In the genomic region with DNA sequence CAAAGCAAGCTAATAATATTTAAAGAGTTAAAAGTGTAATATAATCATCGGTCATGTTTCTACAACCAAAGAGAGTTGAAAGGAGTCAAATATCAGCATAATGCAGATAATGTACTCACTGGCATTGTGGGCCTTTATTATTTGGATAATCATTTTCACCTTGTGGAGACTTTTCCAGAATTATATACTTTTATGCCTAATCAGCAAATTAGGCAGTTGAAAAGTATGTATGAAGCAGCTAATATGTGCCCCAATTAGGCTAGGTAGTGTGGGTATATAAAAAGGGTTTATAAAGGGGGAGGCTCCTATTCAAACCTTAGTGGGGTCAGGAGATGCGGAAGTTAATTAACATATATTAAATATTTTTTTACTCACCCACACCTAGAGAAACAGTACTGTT, we compare ENCODE assay signal across 16 cellular contexts.
DNase-seq lines count a peak whose midpoint lies in the region; ATAC-seq, FAIRE-seq and TF ChIP-seq lines count a peak whose summit lies in the region.
"Had no signal": no experiment of that assay in that cellular context is flagged by ENCODE, and none has a peak within 500 bp of the region (broad histone marks: within the 10 kb centered on the region; RNA-seq: fewer than 3 reads in every experiment).

No MANE protein-coding gene starts in this region.

- H2AK5ac ChIP-seq in IMR-90 (ENCODE audit: low read depth, low read length) (no peak overlapping the region), H1 (ENCODE audit: low read depth, low read length) (no peak overlapping the region)

- H2AFZ ChIP-seq in IMR-90 (replicated peaks; ENCODE audit: low read length, poor library complexity) (no peak overlapping the region), H1 (ENCODE audit: low read length) (no peak overlapping the region), MM.1S (ENCODE audit: low read length) (no peak overlapping the region)
- H2AFZ ChIP-seq: GM23338 had no signal

- H3K27me3 ChIP-seq in CD4-positive, alpha-beta memory T cell (ENCODE audit: insufficient read depth, low read length), result no peaks in the 10 kb centered on the region
- H3K27me3 ChIP-seq in IMR-90 (ENCODE audit: control insufficient read depth, insufficient read depth, low read length) (no peaks in the 10 kb centered on the region), H1 (replicated peaks in 1 of 4; ENCODE audit: control insufficient read depth in 3 of 4, extremely low read depth in 1 of 4, insufficient read depth in 3 of 4, low read length in 3 of 4) (no peaks in the 10 kb centered on the region), gastrocnemius medialis (no peaks in the 10 kb centered on the region), MM.1S (replicated peaks; ENCODE audit: insufficient read depth, low read length) (no peaks in the 10 kb centered on the region)

- peaks cover 33% of the 10 kb centered on the region for H3K4me1 ChIP-seq in CD4-positive, alpha-beta memory T cell (ENCODE audit: insufficient read depth, low read length)
- peaks cover 18% of the 10 kb centered on the region for H3K4me1 ChIP-seq in IMR-90 (ENCODE audit: control insufficient read depth, insufficient read depth, low read length)
- H3K4me1 ChIP-seq in H1 (replicated peaks in 1 of 4; ENCODE audit: control insufficient read depth in 3 of 4, insufficient read depth in 4 of 4, low read length in 3 of 4), result peaks cover 2 to 9% (median 7%) of the 10 kb centered on the region in 4 experiments; a peak in 6 of 7 replicates
- H3K4me1 ChIP-seq in gastrocnemius medialis, result peaks cover 49 to 55% of the 10 kb centered on the region in 2 donors
- H3K4me1 ChIP-seq in MM.1S (ENCODE audit: low read length), result peaks cover 3% of the 10 kb centered on the region; the same call in 1 of the 2 replicates

- H3F3A ChIP-seq in MM.1S (ENCODE audit: insufficient read depth, low read length), result peaks cover 21% of the 10 kb centered on the region

- H4K20me1 ChIP-seq in IMR-90 (ENCODE audit: insufficient read depth, low read length) (no peaks in the 10 kb centered on the region), H1 (replicated peaks in 1 of 2; ENCODE audit: control insufficient read depth in 1 of 2, insufficient read depth in 2 of 2, low read length in 2 of 2) (no peaks in the 10 kb centered on the region), MM.1S (ENCODE audit: insufficient read depth, low read length) (no peaks in the 10 kb centered on the region)

- TF ChIP-seq EP300 in H1 (IDR thresholded peaks at IDR 0.05; ENCODE audit: borderline replicate concordance in 1 of 2, low read depth in 2 of 2, low read length in 2 of 2), result no peak

- TF ChIP-seq CTCF in IMR-90 (conservative IDR thresholded peaks at IDR 0.05; ENCODE audit: low read depth, low read length) (no peak), H1 (IDR thresholded peaks at IDR 0.05; ENCODE audit: control extremely low read depth in 1 of 3, insufficient read depth in 1 of 3, low read depth in 1 of 3, low read length in 3 of 3) (no peak), gastrocnemius medialis (IDR thresholded peaks at IDR 0.05 in 4 of 5, conservative IDR thresholded peaks at IDR 0.05 in 1 of 5) (no peak), MM.1S (IDR thresholded peaks at IDR 0.05; ENCODE audit: low read length) (no peak), GM10266 (IDR thresholded peaks at IDR 0.05; ENCODE audit: control insufficient read depth, insufficient read depth, low read depth, missing control alignments) (no peak)

- no peak overlapping the region for H2BK12ac ChIP-seq in H1 (ENCODE audit: low read depth, low read length)

- H3K36me3 Mint-ChIP-seq in CD4-positive, alpha-beta memory T cell, result peaks cover 0 to 13% of the 10 kb centered on the region in 2 donors
- H3K36me3 Mint-ChIP-seq: CD14-positive monocyte had no signal

- no peak overlapping the region for H3K27ac ChIP-seq in CD4-positive, alpha-beta memory T cell (ENCODE audit: low read depth, low read length)
- H3K27ac ChIP-seq in IMR-90 (ENCODE audit: insufficient read depth, low read length) (no peak overlapping the region), H1 (ENCODE audit: low read depth, low read length) (no peak overlapping the region), gastrocnemius medialis (peak overlapping the region; percentile 15 to 100 (median 65)), MM.1S (ENCODE audit: low read length) (no peak overlapping the region)
- H3K27ac ChIP-seq: HL-60, KMS-11 had no signal

- BruUV-seq in IMR-90 (replicated peaks; lab: Mats Ljungman, UMichigan), result no TSS peak

- no peak overlapping the region for H3K4ac ChIP-seq in IMR-90 (ENCODE audit: low read depth, low read length)
- H3K4ac ChIP-seq in H1 (replicated peaks; ENCODE audit: insufficient read length, low read depth, low read length), result no peak overlapping the region

- DNase-seq in CD4-positive, alpha-beta memory T cell, result no peak
- DNase-seq in IMR-90 (no peak), H1 (ENCODE audit: low read depth in 1 of 2, low spot score in 2 of 2) (no peak), gastrocnemius medialis (no peak), MM.1S (no peak), GM10266 (ENCODE audit: extremely low spot score) (no peak)
- DNase-seq: Caco-2; CD8-positive, alpha-beta memory T cell; DMS53; GF-D8; H9 had no signal

- no CpG with 5 or more reads among the region's 2 CpGs for WGBS in IMR-90 (ENCODE audit: extremely low coverage in 2 of 2, insufficient read length in 1 of 2), 2 experiments
- 88% methylated on average over 2 of the region's 2 CpGs; no CpG with 5 or more reads in 1 of the 2 experiments for WGBS in H1 (ENCODE audit: extremely low coverage in 1 of 2, insufficient coverage in 1 of 2, insufficient read length in 1 of 2, insufficient replicate concordance in 2 of 2, low coverage in 1 of 2, low lambda C conversion rate in 2 of 2, missing lambda C conversion rate in 1 of 2), 2 experiments

- POLR2A ChIA-PET in CD4-positive, alpha-beta memory T cell (lab: Charles Lee; ENCODE audit: partially characterized antibody), result interaction anchor here (1.1 to 9.3 kb wide), 3 partner anchors 105 to 132 kb away, joined by 3 to 356 read pairs (median 285); a partner anchor contains a TSS
- POLR2A ChIA-PET in IMR-90 (lab: Charles Lee; ENCODE audit: unreplicated experiment), result no interaction called here
- POLR2A ChIA-PET in H1 (lab: Charles Lee; ENCODE audit: partially characterized antibody), result interaction anchor here (0.9 to 7.1 kb wide), 2 partner anchors 105 to 128 kb away, joined by 3 to 139 read pairs; a partner anchor contains a TSS

- intact Hi-C loops in CD4-positive, alpha-beta memory T cell (cut with micrococcal nuclease), result no loop called here
- intact Hi-C loops in IMR-90 (cut with micrococcal nuclease), result no loop called here
- intact Hi-C loops in gastrocnemius medialis (cut with DNase I; ENCODE audit: low total_unique reads), result loop anchor here (5.0 kb wide), 1 partner anchor 1600 kb away; a partner anchor contains a TSS

- no peaks in the 10 kb centered on the region for H3K27me3 Mint-ChIP-seq in CD4-positive, alpha-beta memory T cell
- H3K27me3 Mint-ChIP-seq: CD8-positive, alpha-beta memory T cell had no signal

- no peak for TF ChIP-seq RAD21 in IMR-90 (IDR thresholded peaks at IDR 0.05; ENCODE audit: low read length)
- no peak for TF ChIP-seq RAD21 in H1 (IDR thresholded peaks at IDR 0.05 in 1 of 2, conservative IDR thresholded peaks at IDR 0.05 in 1 of 2; ENCODE audit: low read depth in 2 of 2, low read length in 2 of 2)

- H3K14ac ChIP-seq in IMR-90 (replicated peaks; ENCODE audit: low read depth, low read length) (no peak overlapping the region), H1 (ENCODE audit: insufficient read length) (no peak overlapping the region)

- H2BK5ac ChIP-seq in IMR-90 (ENCODE audit: low read depth, low read length, poor library complexity, severe bottlenecking) (no peak overlapping the region), H1 (ENCODE audit: low read depth, low read length) (no peak overlapping the region)

- H3K79me1 ChIP-seq in IMR-90 (ENCODE audit: low read depth in 1 of 2, low read length in 2 of 2), result peaks cover 13 to 14% of the 10 kb centered on the region in 2 experiments
- H3K79me1 ChIP-seq in H1 (ENCODE audit: low read depth, low read length), result no peaks in the 10 kb centered on the region

- H2BK20ac ChIP-seq in IMR-90 (ENCODE audit: low read depth, low read length) (no peak overlapping the region), H1 (ENCODE audit: low read length) (no peak overlapping the region)

- ATAC-seq in IMR-90 (ENCODE audit: low read depth), result no peak
- no peak for ATAC-seq in gastrocnemius medialis
- ATAC-seq in HG02588 (IDR thresholded peaks at IDR 0.05; ENCODE audit: unreplicated experiment), result no peak
- ATAC-seq: GM23338 had no signal

- no peaks in the 10 kb centered on the region for H3K9me2 ChIP-seq in MM.1S (replicated peaks; ENCODE audit: insufficient read depth, low read length)

- H3K4me1 Mint-ChIP-seq in CD4-positive, alpha-beta memory T cell, result peaks cover 18 to 42% (median 27%) of the 10 kb centered on the region in 4 donors

- H3K9ac ChIP-seq in IMR-90 (ENCODE audit: low read depth, low read length) (no peak overlapping the region), H1 (replicated peaks in 1 of 4; ENCODE audit: extremely low read depth in 1 of 4, low read depth in 3 of 4, low read length in 3 of 4) (no peak overlapping the region), MM.1S (ENCODE audit: low read length) (no peak overlapping the region)
- H3K9ac ChIP-seq: KMS-11 had no signal

- no peaks in the 10 kb centered on the region for H3K9me3 ChIP-seq in CD4-positive, alpha-beta memory T cell (ENCODE audit: control insufficient read depth in 1 of 2, low read length in 2 of 2)
- H3K9me3 ChIP-seq in IMR-90 (ENCODE audit: control insufficient read depth, insufficient read depth, low read length), result no peaks in the 10 kb centered on the region
- no peaks in the 10 kb centered on the region for H3K9me3 ChIP-seq in H1 (ENCODE audit: insufficient read depth in 2 of 2, low read depth in 1 of 2, low read length in 1 of 2)
- no peaks in the 10 kb centered on the region for H3K9me3 ChIP-seq in gastrocnemius medialis
- H3K9me3 ChIP-seq in MM.1S (replicated peaks; ENCODE audit: insufficient read depth, low read length), result no peaks in the 10 kb centered on the region
- H3K9me3 ChIP-seq: Caco-2 had no signal

- H2AK9ac ChIP-seq in IMR-90 (replicated peaks; ENCODE audit: low read depth, low read length, poor library complexity), result no peak overlapping the region

- FAIRE-seq in H1 (lab: Jason Lieb, UNC), result no peak

- peaks cover 15% of the 10 kb centered on the region for H3K9me1 ChIP-seq in IMR-90 (ENCODE audit: insufficient read depth, low read length)

- H3K36me3 ChIP-seq in CD4-positive, alpha-beta memory T cell (ENCODE audit: insufficient read depth, low read length), result no peaks in the 10 kb centered on the region
- H3K36me3 ChIP-seq in IMR-90 (ENCODE audit: control insufficient read depth, insufficient read depth, low read length) (no peaks in the 10 kb centered on the region), H1 (ENCODE audit: control insufficient read depth in 2 of 4, insufficient read depth in 4 of 4, low read length in 3 of 4) (no peaks in the 10 kb centered on the region), gastrocnemius medialis (no peaks in the 10 kb centered on the region), MM.1S (replicated peaks; ENCODE audit: insufficient read depth, low read length) (no peaks in the 10 kb centered on the region)

- no peak overlapping the region for H3K4me3 ChIP-seq in CD4-positive, alpha-beta memory T cell (ENCODE audit: low read length in 2 of 2)
- H3K4me3 ChIP-seq in IMR-90 (ENCODE audit: insufficient read depth, low read depth, low read length), result no peak overlapping the region
- no peak overlapping the region for H3K4me3 ChIP-seq in H1 (ENCODE audit: extremely low read depth in 1 of 4, insufficient read depth in 2 of 4, low read depth in 3 of 4, low read length in 4 of 4)
- H3K4me3 ChIP-seq in gastrocnemius medialis, result no peak overlapping the region
- H3K4me3 ChIP-seq in MM.1S (ENCODE audit: low read length), result no peak overlapping the region
- H3K4me3 ChIP-seq: GM23338 had no signal

- no peak overlapping the region for H3K4me2 ChIP-seq in IMR-90 (ENCODE audit: low read depth, low read length)
- no peak overlapping the region for H3K4me2 ChIP-seq in H1 (ENCODE audit: insufficient read depth in 1 of 2, low read depth in 2 of 2, low read length in 2 of 2)
- H3K4me2 ChIP-seq in MM.1S (ENCODE audit: low read depth, low read length), result no peak overlapping the region
- H3K4me2 ChIP-seq: GM23338, KMS-11 had no signal

- H2BK15ac ChIP-seq in IMR-90 (ENCODE audit: low read depth, low read length) (no peak overlapping the region), H1 (ENCODE audit: low read length) (no peak overlapping the region)

- dilution Hi-C loops in IMR-90 (cut with HindIII; ENCODE audit: low sequenced_read_pairs, unreplicated experiment), result no loop called here

- H3K18ac ChIP-seq in IMR-90 (ENCODE audit: low read depth, low read length) (no peak overlapping the region), H1 (ENCODE audit: extremely low read depth, low read length) (no peak overlapping the region)

- in situ Hi-C loops in IMR-90 (cut with MboI; ENCODE audit: low sequenced_read_pairs), result no loop called here
- in situ Hi-C loops in gastrocnemius medialis (cut with MboI; ENCODE audit: low sequenced_read_pairs in 4 of 4), result loop anchor here (5.0 to 25.0 kb wide), 6 partner anchors 45 to 315 kb away; a partner anchor contains a TSS

- CTCF ChIA-PET in CD4-positive, alpha-beta memory T cell (lab: Charles Lee; ENCODE audit: partially characterized antibody), result no interaction called here
- CTCF ChIA-PET in IMR-90 (lab: Yijun Ruan, JAX) (no interaction called here), H1 (lab: Charles Lee; ENCODE audit: partially characterized antibody) (no interaction called here)

- H3K9me3 Mint-ChIP-seq in CD4-positive, alpha-beta memory T cell, result peaks cover 0 to 5% (median 0%) of the 10 kb centered on the region in 8 donors
- H3K9me3 Mint-ChIP-seq: CD8-positive, alpha-beta memory T cell; GM23338; H9 had no signal

- no peak overlapping the region for H3K23ac ChIP-seq in IMR-90 (ENCODE audit: low read depth, low read length)
- no peak overlapping the region for H3K23ac ChIP-seq in H1 (ENCODE audit: insufficient read length)

- peak overlapping the region in 4 of 7 donors; percentile 40 to 78 (median 56) for H3K27ac Mint-ChIP-seq in CD4-positive, alpha-beta memory T cell
- H3K27ac Mint-ChIP-seq: GM23338 had no signal

- no peak overlapping the region for H3K4me3 Mint-ChIP-seq in CD4-positive, alpha-beta memory T cell
- H3K4me3 Mint-ChIP-seq: CD14-positive monocyte, GM23338, H9 had no signal

- no peak overlapping the region for H3K56ac ChIP-seq in IMR-90 (ENCODE audit: extremely low read depth, insufficient read depth, low read length)
- H3K56ac ChIP-seq in H1 (replicated peaks; ENCODE audit: insufficient read length, low read depth, low read length), result no peak overlapping the region

- H4K8ac ChIP-seq in IMR-90 (ENCODE audit: low read depth in 2 of 2, low read length in 2 of 2) (no peak overlapping the region), H1 (ENCODE audit: extremely low read depth, insufficient read depth, low read length) (no peak overlapping the region)

- H4K5ac ChIP-seq in IMR-90 (ENCODE audit: low read depth, low read length) (no peak overlapping the region), H1 (ENCODE audit: insufficient read length, low read depth, low read length) (no peak overlapping the region)

- peaks cover 7% of the 10 kb centered on the region for H3K23me2 ChIP-seq in H1 (ENCODE audit: low read depth, low read length)

- no peak for TF ChIP-seq POLR2A in IMR-90 (IDR thresholded peaks at IDR 0.05; ENCODE audit: low read depth, low read length)
- no peak for TF ChIP-seq POLR2A in H1 (IDR thresholded peaks at IDR 0.05; ENCODE audit: control extremely low read depth in 1 of 2, low read depth in 2 of 2, low read length in 2 of 2)
- no peak for TF ChIP-seq POLR2A in gastrocnemius medialis (IDR thresholded peaks at IDR 0.05)

- H3K79me2 ChIP-seq in H1 (ENCODE audit: control insufficient read depth in 1 of 2, insufficient read depth in 2 of 2, low read length in 2 of 2) (peaks cover 0 to 3% of the 10 kb centered on the region in 2 experiments; a peak in 1 of 4 replicates), MM.1S (ENCODE audit: low read length) (peaks cover 4% of the 10 kb centered on the region; the same call in 1 of the 2 replicates)

- H4K91ac ChIP-seq in IMR-90 (ENCODE audit: insufficient read depth, low read depth, low read length) (no peak overlapping the region), H1 (replicated peaks; ENCODE audit: insufficient read length, low read length) (no peak overlapping the region)

- H2BK120ac ChIP-seq in IMR-90 (ENCODE audit: low read depth, low read length) (no peak overlapping the region), H1 (replicated peaks; ENCODE audit: low read depth, low read length) (no peak overlapping the region)

Comparison
In these comparisons a context has a peak if more than half of its experiments do, and no peak if none do; other contexts are left out.
1. H3K27ac ChIP-seq: peak in gastrocnemius medialis (4 of 4); none in CD4-positive, alpha-beta memory T cell (single experiment), IMR-90 (single experiment), H1 (single experiment) and MM.1S (single experiment).